In the genomic region with DNA sequence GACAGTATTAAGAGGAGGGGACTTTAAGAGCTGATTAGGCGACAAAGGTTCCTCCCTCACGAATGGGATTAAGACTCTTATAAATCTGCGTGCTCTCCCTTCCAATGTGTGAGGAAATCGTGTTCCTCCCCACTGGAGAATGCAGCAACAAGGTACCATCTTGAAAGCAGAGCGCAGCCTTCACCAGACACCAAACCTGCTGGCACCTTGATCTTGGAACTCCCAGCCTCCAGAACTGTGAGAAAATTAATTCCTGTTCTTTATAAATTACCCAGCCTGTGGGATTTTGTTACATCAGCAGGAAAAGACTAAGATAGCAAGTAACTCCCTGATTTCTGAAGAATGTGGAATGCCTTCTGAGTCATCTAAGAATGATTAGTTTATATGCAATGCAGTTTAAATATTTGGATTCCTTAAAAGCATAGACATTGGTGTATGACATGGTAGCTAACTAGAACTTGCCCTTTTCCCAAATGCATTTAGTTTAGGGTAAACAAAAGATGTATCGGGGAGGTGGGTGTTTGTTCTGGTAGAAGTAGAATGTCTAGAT, we compare ENCODE assay signal across 19 cellular contexts.
A peak's percentile ranks its signal among the peaks of the same experiment; 100 is the strongest.
DNase-seq lines count a peak whose midpoint lies in the region; ATAC-seq and FAIRE-seq lines count a peak whose summit lies in the region.
"Had no signal": no experiment of that assay in that cellular context is flagged by ENCODE, and none has a peak within 500 bp of the region (broad histone marks: within the 10 kb centered on the region; RNA-seq: fewer than 3 reads in every experiment).

No MANE protein-coding gene starts in this region.

- ATAC-seq in HG02840 (IDR thresholded peaks at IDR 0.05; ENCODE audit: low FRiP score, unreplicated experiment) (no peak), HG02938 (IDR thresholded peaks at IDR 0.05; ENCODE audit: unreplicated experiment) (no peak)
- ATAC-seq: left colon; stimulated activated naive CD8-positive, alpha-beta T cell treated with anti-CD3 and anti-CD28 coated beads, Interleukin-15, amount 100 ng/mL, for 72 hours; T-cell had no signal

- no peak for FAIRE-seq in RCC 7860 (lab: Jason Lieb, UNC)
- FAIRE-seq: endometrium, GM12892 had no signal

- peak; percentile 86 for DNase-seq in EH (ENCODE audit: low read depth)
- peak; percentile 15 for DNase-seq in RCC 7860 (ENCODE audit: low spot score)
- DNase-seq in dedifferentiated amniotic fluid mesenchymal stem cell (ENCODE audit: extremely low spot score), result peak; percentile 69
- peak; percentile 75 for DNase-seq in kidney tubule cell (ENCODE audit: low spot score)
- DNase-seq in DMS 273 (lab: John Stamatoyannopoulos, UW; ENCODE audit: unreplicated experiment), result no peak
- DNase-seq in stimulated activated CD4-positive, alpha-beta T cell treated with anti-CD3 and anti-CD28 coated beads, Interleukin-2, amount 100 ng/mL, for 48 hours, result no peak
- DNase-seq: activated naive CD4-positive, alpha-beta T cell treated with anti-CD3 and anti-CD28 coated beads, Interleukin-2, amount 10 ng/mL, durations not matched to agents 7 days and 5 days; Karpas-422; left colon; NCI-H1694 treated with DMSO at 0.1 percent for 48 hours; NCI-H524; PC-9; stimulated activated CD4-positive, alpha-beta T cell treated with anti-CD3 and anti-CD28 coated beads, Interleukin-12 subunit alpha, Interleukin-12 subunit beta, amount 100 ng/mL, for 4 hours; stimulated activated naive CD8-positive, alpha-beta T cell treated with anti-CD3 and anti-CD28 coated beads, Interleukin-15, amount 100 ng/mL, for 72 hours; T-cell had no signal

Comparison
In these comparisons a context has a peak if more than half of its experiments do, and no peak if none do; other contexts are left out.
1. DNase-seq: peak in EH (single experiment), RCC 7860 (single experiment), dedifferentiated amniotic fluid mesenchymal stem cell (single experiment) and kidney tubule cell (single experiment); none in DMS 273 (single experiment) and stimulated activated CD4-positive, alpha-beta T cell treated with anti-CD3 and anti-CD28 coated beads, Interleukin-2, amount 100 ng/mL, for 48 hours (0 of 2).